In the genomic region with DNA sequence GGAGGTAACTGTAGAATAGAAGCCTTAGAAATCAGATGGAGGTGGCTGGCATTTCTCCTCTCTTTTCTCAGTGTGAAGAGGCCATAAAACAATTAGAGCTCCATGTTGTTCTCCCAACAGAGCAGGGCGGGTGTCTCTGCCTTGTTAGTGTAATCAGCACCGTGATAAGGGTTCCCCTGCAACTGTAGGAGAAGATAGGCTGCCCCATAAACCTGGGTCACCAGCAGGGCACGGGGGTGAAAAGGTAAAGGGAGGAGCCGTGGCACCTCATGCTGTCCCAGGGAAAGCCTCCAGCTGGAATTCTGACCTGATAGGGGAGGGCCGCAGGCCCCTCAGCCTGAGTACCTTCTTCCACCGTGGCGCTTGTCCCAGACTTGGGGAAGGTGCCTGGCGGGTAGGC, we compare ENCODE assay signal across 28 cellular contexts.
DNase-seq lines count a peak whose midpoint lies in the region; ATAC-seq and TF ChIP-seq lines count a peak whose summit lies in the region.
"Had no signal": no experiment of that assay in that cellular context is flagged by ENCODE, and none has a peak within 500 bp of the region (broad histone marks: within the 10 kb centered on the region; RNA-seq: fewer than 3 reads in every experiment).

No MANE protein-coding gene starts in this region.

- H3K4me1 ChIP-seq in Peyer's patch = peaks cover 0 to 9% (median 0%) of the 10 kb centered on the region in 4 donors
- peaks cover 8% of the 10 kb centered on the region for H3K4me1 ChIP-seq in testis
- H3K4me1 ChIP-seq in upper lobe of left lung = no peaks in the 10 kb centered on the region
- H3K4me1 ChIP-seq: gastroesophageal sphincter, parathyroid adenoma, right atrium auricular region, upper lobe of right lung had no signal

- no peak overlapping the region for H3K4me3 Mint-ChIP-seq in endothelial cell (ENCODE audit: unreplicated experiment)
- H3K4me3 Mint-ChIP-seq: activated naive CD8-positive, alpha-beta T cell treated with anti-CD3 and anti-CD28 coated beads, Interleukin-2, amount 50 U/mL, for 24 hours; activated T-cell treated with anti-CD3 and anti-CD28 coated beads, Interleukin-2, amount 50 U/mL, for 24 hours; nephron; T-helper 17 cell had no signal

- H3K27ac ChIP-seq in Peyer's patch (peak overlapping the region in 3 of 4 donors; percentile 72 to 96 (median 72)), testis (no peak overlapping the region), upper lobe of left lung (no peak overlapping the region)
- H3K27ac ChIP-seq: gastroesophageal sphincter, parathyroid adenoma, right atrium auricular region, upper lobe of right lung, VCaP had no signal

- H3K9me3 ChIP-seq in Peyer's patch (no peaks in the 10 kb centered on the region), iPS-18c (ENCODE audit: control insufficient read depth, insufficient read depth, low read length) (no peaks in the 10 kb centered on the region), testis (no peaks in the 10 kb centered on the region), upper lobe of left lung (no peaks in the 10 kb centered on the region)
- H3K9me3 ChIP-seq: gastroesophageal sphincter, right atrium auricular region, upper lobe of right lung had no signal

- peak overlapping the region in 2 of 4 donors; percentile 29 to 32 for H3K4me3 ChIP-seq in Peyer's patch
- peak overlapping the region; percentile 15; the same call in 1 of the 2 replicates for H3K4me3 ChIP-seq in iPS-18c (ENCODE audit: insufficient read depth, low read depth, low read length)
- no peak overlapping the region for H3K4me3 ChIP-seq in testis
- no peak overlapping the region for H3K4me3 ChIP-seq in upper lobe of left lung
- H3K4me3 ChIP-seq: gastroesophageal sphincter, right atrium auricular region, upper lobe of right lung had no signal

- TF ChIP-seq POLR2A in Peyer's patch (IDR thresholded peaks at IDR 0.05) (peak; percentile 20 to 58), testis (IDR thresholded peaks at IDR 0.05) (no peak), upper lobe of left lung (IDR thresholded peaks at IDR 0.05) (no peak)

- H3K36me3 Mint-ChIP-seq in endothelial cell (ENCODE audit: low read depth, unreplicated experiment) = no peaks in the 10 kb centered on the region

- H3K36me3 ChIP-seq in Peyer's patch = no peaks in the 10 kb centered on the region
- H3K36me3 ChIP-seq in testis (ENCODE audit: low read depth, missing control alignments) = no peaks in the 10 kb centered on the region
- no peaks in the 10 kb centered on the region for H3K36me3 ChIP-seq in upper lobe of left lung
- H3K36me3 ChIP-seq: gastroesophageal sphincter, right atrium auricular region, upper lobe of right lung had no signal

- H3K27me3 ChIP-seq in Peyer's patch (no peaks in the 10 kb centered on the region), testis (no peaks in the 10 kb centered on the region), upper lobe of left lung (no peaks in the 10 kb centered on the region)
- H3K27me3 ChIP-seq: right atrium auricular region had no signal

- no peaks in the 10 kb centered on the region for H3K9me3 Mint-ChIP-seq in endothelial cell (ENCODE audit: unreplicated experiment)
- H3K9me3 Mint-ChIP-seq: activated naive CD8-positive, alpha-beta T cell treated with anti-CD3 and anti-CD28 coated beads, Interleukin-2, amount 50 U/mL, for 24 hours; activated T-cell treated with anti-CD3 and anti-CD28 coated beads, Interleukin-2, amount 50 U/mL, for 24 hours; nephron had no signal

- no peak for TF ChIP-seq EP300 in upper lobe of left lung (IDR thresholded peaks at IDR 0.05)

- intact Hi-C loops in testis (cut with DNase I; ENCODE audit: low total_unique reads) = no loop called here

- no peak overlapping the region for H3K27ac Mint-ChIP-seq in endothelial cell (ENCODE audit: unreplicated experiment)
- H3K27ac Mint-ChIP-seq: activated naive CD8-positive, alpha-beta T cell treated with anti-CD3 and anti-CD28 coated beads, Interleukin-2, amount 50 U/mL, for 24 hours; activated T-cell treated with anti-CD3 and anti-CD28 coated beads, Interleukin-2, amount 50 U/mL, for 24 hours; nephron; T-helper 17 cell had no signal

- ATAC-seq in GM18868 (IDR thresholded peaks at IDR 0.05; ENCODE audit: unreplicated experiment) = peak; percentile 6
- no peak for ATAC-seq in upper lobe of left lung (ENCODE audit: low FRiP score in 2 of 2)
- no peak for ATAC-seq in HG02981 (IDR thresholded peaks at IDR 0.05; ENCODE audit: unreplicated experiment)
- ATAC-seq: activated naive CD8-positive, alpha-beta T cell treated with anti-CD3 and anti-CD28 coated beads, Interleukin-2, amount 50 U/mL, for 24 hours; gastroesophageal sphincter; left lobe of liver; SK-N-SH treated with all-trans-retinoic acid at 6 μM for 48 hours; T-helper 17 cell; upper lobe of right lung had no signal

- DNase-seq in Peyer's patch (peak in 2 of 3 donors; percentile 89 to 90), testis (peak; percentile 29), upper lobe of left lung (no peak), endothelial cell (ENCODE audit: low spot score) (no peak)
- DNase-seq: activated CD4-positive, alpha-beta T cell treated with anti-CD3 and anti-CD28 coated beads for 48 hours; activated gamma-delta T cell; activated naive CD8-positive, alpha-beta T cell treated with anti-CD3 and anti-CD28 coated beads, Interleukin-2, amount 50 U/mL, for 24 hours; activated T-cell treated with anti-CD3 and anti-CD28 coated beads, Interleukin-2, amount 50 U/mL, for 24 hours; central memory CD4-positive, alpha-beta T cell; dermis blood vessel endothelial cell; HCEC 1CT; hippocampal formation; midbrain; NCI-H1436; NCI-H2107; stimulated activated CD4-positive, alpha-beta T cell treated with anti-CD3 and anti-CD28 coated beads, Interleukin-2, amount 100 ng/mL, for 48 hours; T-helper 17 cell; upper lobe of right lung had no signal

- H3K4me1 Mint-ChIP-seq in endothelial cell (ENCODE audit: unreplicated experiment) = peaks cover 12% of the 10 kb centered on the region
- H3K4me1 Mint-ChIP-seq: nephron, T-helper 17 cell had no signal

- peaks cover 2% of the 10 kb centered on the region for H3K27me3 Mint-ChIP-seq in endothelial cell (ENCODE audit: unreplicated experiment)

- no peak for TF ChIP-seq CTCF in Peyer's patch (IDR thresholded peaks at IDR 0.05)
- no peak for TF ChIP-seq CTCF in testis (IDR thresholded peaks at IDR 0.05)
- no peak for TF ChIP-seq CTCF in upper lobe of left lung (IDR thresholded peaks at IDR 0.05)
- TF ChIP-seq CTCF in endothelial cell (IDR thresholded peaks at IDR 0.05; ENCODE audit: unreplicated experiment) = no peak

- WGBS in testis, 2 donors = 44 to 65% methylated on average over 3 to 8 of the region's 8 CpGs
- 11 to 29% methylated on average over 4 to 8 of the region's 8 CpGs for WGBS in upper lobe of left lung, 2 donors

Comparison
In these comparisons a context has a peak if more than half of its experiments do, and no peak if none do; other contexts are left out.
1. DNase-seq: peak in Peyer's patch (2 of 3) and testis (single experiment); none in upper lobe of left lung (0 of 2) and endothelial cell (single experiment).
2. H3K27ac ChIP-seq: peak in Peyer's patch (3 of 4); none in testis (0 of 2) and upper lobe of left lung (0 of 4).
3. POLR2A ChIP-seq: peak in Peyer's patch (2 of 2); none in testis (single experiment) and upper lobe of left lung (0 of 4).